ENCODE assay signal across 10 cellular contexts in genomic region chr7:158413962-158414961, GRCh38.
DNase-seq lines count a peak whose midpoint lies in the region; TF ChIP-seq lines count a peak whose summit lies in the region.
"Had no signal": no experiment of that assay in that cellular context is flagged by ENCODE, and none has a peak within 500 bp of the region (broad histone marks: within the 10 kb centered on the region; RNA-seq: fewer than 3 reads in every experiment).

No MANE protein-coding gene starts in this region.

- intact Hi-C loops in stomach (cut with DNase I; ENCODE audit: low total_unique reads): no loop called here

- H3K4me3 Mint-ChIP-seq in endothelial cell (ENCODE audit: unreplicated experiment): no peak overlapping the region
- H3K4me3 Mint-ChIP-seq: mesothelial cell of epicardium had no signal

- H3F3A ChIP-seq in MM.1S (ENCODE audit: insufficient read depth, low read length): no peaks in the 10 kb centered on the region

- H3K27me3 ChIP-seq in stomach (peaks cover 0 to 9% (median 0%) of the 10 kb centered on the region in 3 donors), MM.1S (replicated peaks; ENCODE audit: insufficient read depth, low read length) (peaks cover 76% of the 10 kb centered on the region)

- no peaks in the 10 kb centered on the region for H3K36me3 ChIP-seq in stomach
- no peaks in the 10 kb centered on the region for H3K36me3 ChIP-seq in MM.1S (replicated peaks; ENCODE audit: insufficient read depth, low read length)

- H3K4me2 ChIP-seq in MM.1S (ENCODE audit: low read depth, low read length): no peak overlapping the region
- H3K4me2 ChIP-seq: smooth muscle cell had no signal

- no peak overlapping the region for H2AFZ ChIP-seq in MM.1S (ENCODE audit: low read length)

- no peak overlapping the region for H3K4me3 ChIP-seq in stomach
- no peak overlapping the region for H3K4me3 ChIP-seq in MM.1S (ENCODE audit: low read length)
- H3K4me3 ChIP-seq: smooth muscle cell had no signal

- peaks cover 21% of the 10 kb centered on the region for H3K27me3 Mint-ChIP-seq in endothelial cell (ENCODE audit: unreplicated experiment)

- H3K27ac ChIP-seq in stomach: no peak overlapping the region
- H3K27ac ChIP-seq in MM.1S (ENCODE audit: low read length): no peak overlapping the region

- peaks cover 16% of the 10 kb centered on the region for H3K36me3 Mint-ChIP-seq in endothelial cell (ENCODE audit: low read depth, unreplicated experiment)
- H3K36me3 Mint-ChIP-seq: mesothelial cell of epicardium had no signal

- TF ChIP-seq CTCF in stomach (IDR thresholded peaks at IDR 0.05): no peak
- TF ChIP-seq CTCF in endothelial cell (IDR thresholded peaks at IDR 0.05; ENCODE audit: unreplicated experiment): no peak
- TF ChIP-seq CTCF in MM.1S (IDR thresholded peaks at IDR 0.05; ENCODE audit: low read length): no peak

- peaks cover 58% of the 10 kb centered on the region for H3K9me3 Mint-ChIP-seq in endothelial cell (ENCODE audit: unreplicated experiment)

- H3K4me1 Mint-ChIP-seq in endothelial cell (ENCODE audit: unreplicated experiment): peaks cover 2% of the 10 kb centered on the region
- H3K4me1 Mint-ChIP-seq: mesothelial cell of epicardium had no signal

- WGBS in stomach, 5 donors: 70 to 83% (median 78%) methylated on average over 25 to 29 of the region's 29 CpGs

- H4K20me1 ChIP-seq in MM.1S (ENCODE audit: insufficient read depth, low read length): no peaks in the 10 kb centered on the region

- H3K79me2 ChIP-seq in MM.1S (ENCODE audit: low read length): no peaks in the 10 kb centered on the region

- TF ChIP-seq POLR2A in stomach (IDR thresholded peaks at IDR 0.05): no peak

- H3K9me2 ChIP-seq in MM.1S (replicated peaks; ENCODE audit: insufficient read depth, low read length): no peaks in the 10 kb centered on the region

- no peak overlapping the region for H3K27ac Mint-ChIP-seq in endothelial cell (ENCODE audit: unreplicated experiment)
- H3K27ac Mint-ChIP-seq: mesothelial cell of epicardium had no signal

- no peak overlapping the region for H3K9ac ChIP-seq in MM.1S (ENCODE audit: low read length)

- TF ChIP-seq EP300 in stomach (IDR thresholded peaks at IDR 0.05): no peak

- H3K9me3 ChIP-seq in stomach (no peaks in the 10 kb centered on the region), MM.1S (replicated peaks; ENCODE audit: insufficient read depth, low read length) (no peaks in the 10 kb centered on the region)

- DNase-seq in NCI-H2171 treated with DMSO at 0.1 percent for 48 hours (lab: John Stamatoyannopoulos, UW) (peak; percentile 14), NCI-H2171 (lab: John Stamatoyannopoulos, UW) (no peak), RPMI7951 (ENCODE audit: low read depth) (peak; percentile 18), globus pallidus (ENCODE audit: low spot score) (peak; percentile 96), stomach (peak; percentile 22), Kasumi-1 (lab: John Stamatoyannopoulos, UW) (no peak), endothelial cell (ENCODE audit: low spot score) (no peak), MM.1S (no peak)

- H3K4me1 ChIP-seq in stomach (no peaks in the 10 kb centered on the region), MM.1S (ENCODE audit: low read length) (no peaks in the 10 kb centered on the region)

Comparison
In these comparisons a context has a peak if more than half of its experiments do, and no peak if none do; other contexts are left out.
1. DNase-seq: peak in NCI-H2171 treated with DMSO at 0.1 percent for 48 hours (single experiment), RPMI7951 (single experiment), globus pallidus (single experiment) and stomach (single experiment); none in NCI-H2171 (single experiment), Kasumi-1 (0 of 2), endothelial cell (single experiment) and MM.1S (single experiment).